12 cellular contexts compared by ENCODE assay signal in genomic region chr10:113894581-113894980, GRCh38. TPM values are rescaled to one million over a fixed set of nuclear protein-coding genes. Genes with fewer than 3 reads are reported as not detected.
DNase-seq lines count a peak whose midpoint lies in the region; ATAC-seq lines count a peak whose summit lies in the region.
"Had no signal": no experiment of that assay in that cellular context is flagged by ENCODE, and none has a peak within 500 bp of the region (broad histone marks: within the 10 kb centered on the region; RNA-seq: fewer than 3 reads in every experiment).

No MANE protein-coding gene starts in this region.

- DNase-seq in SK-MEL-5 (ENCODE audit: low read depth, low spot score) = peak; percentile 31
- DNase-seq in foreskin melanocyte = peak; percentile 37
- peak; percentile 54 for DNase-seq in medulla oblongata (ENCODE audit: extremely low spot score)
- DNase-seq in superior temporal gyrus (ENCODE audit: extremely low spot score) = peak; percentile 64
- DNase-seq in NCI-H2227 (lab: John Stamatoyannopoulos, UW; ENCODE audit: unreplicated experiment) = no peak
- DNase-seq in stimulated activated CD8-positive, alpha-beta memory T cell treated with anti-CD3 and anti-CD28 coated beads, Interleukin-4, amount 100 ng/mL, for 48 hours = no peak
- DNase-seq: CD8-positive, alpha-beta T cell; COR-L47; GDM1; GOT3; H7 had no signal

- in situ Hi-C loops in SK-MEL-5 (cut with HindIII; ENCODE audit: low pct_unique_long_range_greater_than_20kb, low sequenced_read_pairs) = no loop called here

- ATAC-seq in GM19467 (IDR thresholded peaks at IDR 0.05; ENCODE audit: unreplicated experiment) = no peak
- ATAC-seq: CD8-positive, alpha-beta T cell had no signal

RNA-seq across cellular contexts. Expression of gene NHLRC2, which starts 40.1 kb away (rescaled TPM):
- total RNA-seq in SK-MEL-5 (2014; rRNA removed; shearing (Covaris generic)) = 10.4 and 12.4 TPM in 2 replicates
- 8.4 and 9.8 TPM in 2 replicates for polyA plus RNA-seq in SK-MEL-5 (2015; cell fraction: cytosol; rRNA removed)
- 13.3 and 14.9 TPM in 2 replicates for polyA plus RNA-seq in SK-MEL-5 (2015; cell fraction: nucleus; rRNA removed)

RNA-seq across cellular contexts. Expression of gene DCLRE1A, which starts 40.7 kb away (rescaled TPM):
- total RNA-seq in SK-MEL-5 (2014; rRNA removed; shearing (Covaris generic)) = 9.2 and 10.0 TPM in 2 replicates
- 7.0 and 9.5 TPM in 2 replicates for polyA plus RNA-seq in SK-MEL-5 (2015; cell fraction: cytosol; rRNA removed)
- 9.1 and 9.4 TPM in 2 replicates for polyA plus RNA-seq in SK-MEL-5 (2015; cell fraction: nucleus; rRNA removed)

Comparison
In these comparisons a context has a peak if more than half of its experiments do, and no peak if none do; other contexts are left out.
1. DNase-seq: peak in SK-MEL-5 (single experiment), foreskin melanocyte (single experiment), medulla oblongata (single experiment) and superior temporal gyrus (single experiment); none in NCI-H2227 (single experiment) and stimulated activated CD8-positive, alpha-beta memory T cell treated with anti-CD3 and anti-CD28 coated beads, Interleukin-4, amount 100 ng/mL, for 48 hours (single experiment).